Comparison of ENCODE assay signal across 7 cellular contexts in genomic region chr11:47186076-47186936, GRCh38. TPM values are rescaled to one million over a fixed set of nuclear protein-coding genes. Genes with fewer than 3 reads are reported as not detected.
DNase-seq lines count a peak whose midpoint lies in the region; ATAC-seq, FAIRE-seq and TF ChIP-seq lines count a peak whose summit lies in the region.

TSS of gene PACSIN3 (minus strand) at chr11:47186434. CDS start at chr11:47182727, 3,707 bp downstream.

- H3K4me3 ChIP-seq in cardiac fibroblast (replicated peaks in 1 of 2; ENCODE audit: low read depth in 2 of 2, low read length in 2 of 2) (peak within 1 kb of the TSS; percentile 65 to 76), small intestine (ENCODE audit: low read depth in 1 of 2, low read length in 2 of 2) (peak within 1 kb of the TSS; percentile 41 to 74)

- 0 to 1% (median 1%) methylated on average over 58 to 87 of the region's 87 CpGs for WGBS in small intestine, 3 donors

- ATAC-seq in HG03045 (IDR thresholded peaks at IDR 0.05; ENCODE audit: unreplicated experiment) = peak; percentile 64

- peaks cover 36% of the 10 kb centered on the region for H3K27me3 Mint-ChIP-seq in T-helper 1 cell treated with Interleukin-12 subunit alpha and Interleukin-12 subunit beta and Interleukin-4 antibody, amounts not matched to agents 30 μg/mL and 1 μg/mL, for 36 hours (ENCODE audit: low read depth)
- H3K27me3 Mint-ChIP-seq in immature natural killer cell (ENCODE audit: low read depth in 3 of 3) = peaks cover 9 to 19% (median 16%) of the 10 kb centered on the region in 3 donors

- peak within 1 kb of the TSS in 1 of 2 donors; percentile 35 for H3K27ac ChIP-seq in small intestine (ENCODE audit: low read depth in 1 of 2, low read length in 1 of 2)

- H3K9me3 Mint-ChIP-seq in T-helper 1 cell treated with Interleukin-12 subunit alpha and Interleukin-12 subunit beta and Interleukin-4 antibody, amounts not matched to agents 30 μg/mL and 1 μg/mL, for 36 hours = no peaks in the 10 kb centered on the region
- H3K9me3 Mint-ChIP-seq in immature natural killer cell = peaks cover 0 to under 1% (median 0%) of the 10 kb centered on the region in 6 donors

- no peak within 1 kb of the TSS for H3K27ac Mint-ChIP-seq in T-helper 1 cell treated with Interleukin-12 subunit alpha and Interleukin-12 subunit beta and Interleukin-4 antibody, amounts not matched to agents 30 μg/mL and 1 μg/mL, for 36 hours
- peak within 1 kb of the TSS in 1 of 6 donors; percentile 28 for H3K27ac Mint-ChIP-seq in immature natural killer cell

- no peak for TF ChIP-seq POLR2A in GM12892 (IDR thresholded peaks at IDR 0.05; ENCODE audit: low read depth, low read length)

- no peaks in the 10 kb centered on the region for H3K9me3 ChIP-seq in small intestine (ENCODE audit: control insufficient read depth, low read depth)

- no peaks in the 10 kb centered on the region for H3K36me3 ChIP-seq in small intestine (ENCODE audit: control insufficient read depth in 2 of 2, insufficient read depth in 2 of 2, low read length in 2 of 2)

- H3K4me1 Mint-ChIP-seq in T-helper 1 cell treated with Interleukin-12 subunit alpha and Interleukin-12 subunit beta and Interleukin-4 antibody, amounts not matched to agents 30 μg/mL and 1 μg/mL, for 36 hours (ENCODE audit: low read depth) = peaks cover 5% of the 10 kb centered on the region
- H3K4me1 Mint-ChIP-seq in immature natural killer cell = peaks cover 7 to 10% of the 10 kb centered on the region in 2 donors

- no peak for TF ChIP-seq CTCF in cardiac fibroblast (IDR thresholded peaks at IDR 0.05; ENCODE audit: low read depth, low read length)

- H3K4me1 ChIP-seq in small intestine (ENCODE audit: control insufficient read depth in 2 of 2, insufficient read depth in 1 of 2, low read depth in 1 of 2, low read length in 1 of 2) = peaks cover 2 to 8% of the 10 kb centered on the region in 2 donors

- peak; percentile 70 for DNase-seq in GM12892 (ENCODE audit: insufficient read length)
- DNase-seq in cardiac fibroblast (ENCODE audit: low read depth in 2 of 2) = peak; percentile 24 to 45
- peak in 2 of 3 donors; percentile 39 to 42 for DNase-seq in immature natural killer cell
- DNase-seq in small intestine = no peak
- DNase-seq in cerebellar nuclear complex (lab: John Stamatoyannopoulos, UW) = no peak

- no peak for FAIRE-seq in GM12892 (lab: Jason Lieb, UNC)
- FAIRE-seq in small intestine (lab: Jason Lieb, UNC) = no peak

- peaks cover 0 to 5% of the 10 kb centered on the region in 2 donors for H3K27me3 ChIP-seq in small intestine (ENCODE audit: control insufficient read depth in 2 of 2, insufficient read depth in 2 of 2, low read length in 2 of 2)

- peak within 1 kb of the TSS; percentile 70 for H3K4me3 Mint-ChIP-seq in T-helper 1 cell treated with Interleukin-12 subunit alpha and Interleukin-12 subunit beta and Interleukin-4 antibody, amounts not matched to agents 30 μg/mL and 1 μg/mL, for 36 hours
- peak within 1 kb of the TSS; percentile 68 to 81 (median 77) for H3K4me3 Mint-ChIP-seq in immature natural killer cell

- no peaks in the 10 kb centered on the region for H3K36me3 Mint-ChIP-seq in T-helper 1 cell treated with Interleukin-12 subunit alpha and Interleukin-12 subunit beta and Interleukin-4 antibody, amounts not matched to agents 30 μg/mL and 1 μg/mL, for 36 hours (ENCODE audit: low read depth)
- H3K36me3 Mint-ChIP-seq in immature natural killer cell = no peaks in the 10 kb centered on the region

RNA-seq across cellular contexts. Expression of gene PACSIN3, which starts in this region (rescaled TPM):
- 1.2 TPM for polyA plus RNA-seq in GM12892 (2012; ENCODE audit: missing spikeins)
- polyA plus RNA-seq in immature natural killer cell (under 1 TPM in 1 of 3 donors, not detected in 2; 0.48 TPM), small intestine (1 to 10 TPM; 2.0 to 6.5 (median 4.9) TPM)

Comparison
In these comparisons a context has a peak if more than half of its experiments do, and no peak if none do; other contexts are left out.
1. Peak in DNase-seq in immature natural killer cell; RNA of the gene not detected or under 1 TPM.
2. DNase-seq: peak in GM12892 (single experiment) and cardiac fibroblast (2 of 2); none in small intestine (single experiment) and cerebellar nuclear complex (0 of 2).